ENCODE assay signal across 19 cellular contexts in the genomic region with DNA sequence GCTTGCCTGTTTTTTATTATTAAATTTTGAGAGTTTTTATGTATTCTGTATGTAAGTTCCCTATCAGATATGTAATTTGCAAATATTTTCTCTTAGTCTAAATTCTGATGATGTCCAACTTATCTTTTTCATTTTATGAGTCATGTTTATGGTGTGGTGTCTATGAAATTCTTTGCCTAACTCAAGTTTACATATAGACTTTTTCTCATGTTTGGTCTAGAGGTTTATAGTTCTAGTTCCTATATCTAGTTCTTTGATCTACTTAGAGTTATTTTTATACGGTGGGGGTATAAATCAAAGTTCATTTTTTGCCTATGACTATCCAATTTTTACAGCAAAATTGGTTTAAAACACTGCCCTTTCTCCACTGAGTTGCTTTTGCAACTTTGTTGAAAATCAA. TPM values are rescaled to one million over a fixed set of nuclear protein-coding genes. Genes with fewer than 3 reads are reported as not detected.
DNase-seq lines count a peak whose midpoint lies in the region; ATAC-seq, FAIRE-seq and TF ChIP-seq lines count a peak whose summit lies in the region.
"Had no signal": no experiment of that assay in that cellular context is flagged by ENCODE, and none has a peak within 500 bp of the region (broad histone marks: within the 10 kb centered on the region; RNA-seq: fewer than 3 reads in every experiment).

No MANE protein-coding gene starts in this region.

- no peak overlapping the region for H2AFZ ChIP-seq in mammary epithelial cell (ENCODE audit: low read depth, low read length)

- CTCF ChIA-PET in mammary epithelial cell (lab: Charles Lee; ENCODE audit: low non-redundant PET): no interaction called here

- dilution Hi-C loops in mammary epithelial cell (cut with HindIII; ENCODE audit: low sequenced_read_pairs): no loop called here

- H4K20me1 ChIP-seq in mammary epithelial cell (ENCODE audit: insufficient read depth, low read length): no peaks in the 10 kb centered on the region

- no peak for TF ChIP-seq CTCF in choroid plexus epithelial cell (conservative IDR thresholded peaks at IDR 0.05; ENCODE audit: low read depth, low read length)
- TF ChIP-seq CTCF in pancreas (IDR thresholded peaks at IDR 0.05): no peak
- TF ChIP-seq CTCF in mammary epithelial cell (conservative IDR thresholded peaks at IDR 0.05 in 1 of 2, IDR thresholded peaks at IDR 0.05 in 1 of 2; ENCODE audit: extremely low read depth in 1 of 2, insufficient read depth in 1 of 2, low read depth in 1 of 2, low read length in 2 of 2): no peak

- no TSS peak for BruUV-seq in mammary epithelial cell (replicated peaks; lab: Mats Ljungman, UMichigan)

- H3K79me2 ChIP-seq in mammary epithelial cell (ENCODE audit: insufficient read depth, low read length): no peaks in the 10 kb centered on the region

- in situ Hi-C loops in mammary epithelial cell (cut with MboI; ENCODE audit: low sequenced_read_pairs in 2 of 2): no loop called here

- H3K9me3 ChIP-seq in pancreas (no peaks in the 10 kb centered on the region), mammary epithelial cell (replicated peaks; ENCODE audit: insufficient read depth, low read length) (no peaks in the 10 kb centered on the region)
- H3K9me3 ChIP-seq: HAP-1 had no signal

- H3K36me3 ChIP-seq in pancreas (no peaks in the 10 kb centered on the region), mammary epithelial cell (ENCODE audit: insufficient read depth, low read length) (no peaks in the 10 kb centered on the region)
- H3K36me3 ChIP-seq: HAP-1 had no signal

- ATAC-seq in pancreas: no peak

- H3K27ac ChIP-seq in pancreas (no peak overlapping the region), mammary epithelial cell (ENCODE audit: insufficient read depth, low read depth, low read length) (no peak overlapping the region)

- H3K27me3 ChIP-seq in pancreas (no peaks in the 10 kb centered on the region), mammary epithelial cell (ENCODE audit: insufficient read depth, low read length) (peaks cover 2% of the 10 kb centered on the region)

- DNase-seq in LoVo (ENCODE audit: low spot score) (peak; percentile 50), choroid plexus epithelial cell (ENCODE audit: low read depth) (peak; percentile 13), iris pigment epithelial cell (ENCODE audit: low read depth) (peak; percentile 26), pancreas (no peak), OCI-M2 (lab: John Stamatoyannopoulos, UW; ENCODE audit: unreplicated experiment) (no peak), mammary epithelial cell (no peak), ureter (ENCODE audit: low spot score) (no peak)
- DNase-seq in activated naive CD4-positive, alpha-beta T cell treated with anti-CD3 and anti-CD28 coated beads, Interleukin-2, amount 50 U/mL, for 16 hours: no peak
- DNase-seq: C1 segment of cervical spinal cord; Calu3; CD4-positive, alpha-beta memory T cell; COR-L47; DMS53; DMS79 treated with DMSO at 0.1 percent for 48 hours; GOT3; HFFc6 had no signal

- H3K4me1 ChIP-seq in pancreas (peaks cover 0 to 7% (median 0%) of the 10 kb centered on the region in 3 donors), mammary epithelial cell (ENCODE audit: insufficient read depth, low read length) (no peaks in the 10 kb centered on the region)
- H3K4me1 ChIP-seq: HAP-1 had no signal

- no peak overlapping the region for H3K9ac ChIP-seq in mammary epithelial cell (ENCODE audit: insufficient read depth, low read length)

- peak; percentile 71 for FAIRE-seq in pancreas (lab: Jason Lieb, UNC)
- FAIRE-seq: GM12892, H54 had no signal

- WGBS in pancreas, 2 donors: 47 to 70% methylated on average over 1 of the region's 1 CpG
- WGBS in mammary epithelial cell (ENCODE audit: low coverage, missing lambda C conversion rate): 89% methylated on average over 1 of the region's 1 CpG

- H3K4me2 ChIP-seq in mammary epithelial cell (ENCODE audit: insufficient read depth, low read depth, low read length): no peak overlapping the region

- intact Hi-C loops in pancreas (cut with DNase I): no loop called here
- intact Hi-C loops in mammary epithelial cell (cut with micrococcal nuclease): no loop called here

- H3K4me3 ChIP-seq in choroid plexus epithelial cell (ENCODE audit: low read depth, low read length) (no peak overlapping the region), pancreas (no peak overlapping the region), mammary epithelial cell (replicated peaks in 1 of 3; ENCODE audit: insufficient read depth in 1 of 3, low read depth in 2 of 3, low read length in 3 of 3) (no peak overlapping the region)
- H3K4me3 ChIP-seq: HAP-1 had no signal

RNA-seq across cellular contexts. Expression of gene CCDC7, which starts 26.3 kb away (rescaled TPM):
- total RNA-seq in pancreas: 10 to 100 TPM in 3 of 6 donors, 1 to 10 TPM in 3; 5.2 to 15.8 (median 9.4) TPM
- polyA plus RNA-seq in pancreas: 1 to 10 TPM; 1.8 to 2.3 TPM
- total RNA-seq in mammary epithelial cell: 1 to 10 TPM; 2.7 to 4.2 TPM
- polyA plus RNA-seq in mammary epithelial cell: 0.46 TPM
- polyA minus RNA-seq in mammary epithelial cell: not detected
- total RNA-seq in ureter: 31.7 TPM

Comparison
In these comparisons a context has a peak if more than half of its experiments do, and no peak if none do; other contexts are left out.
1. DNase-seq: peak in LoVo (single experiment), choroid plexus epithelial cell (single experiment) and iris pigment epithelial cell (single experiment); none in pancreas (0 of 6), OCI-M2 (single experiment), mammary epithelial cell (single experiment), ureter (single experiment) and activated naive CD4-positive, alpha-beta T cell treated with anti-CD3 and anti-CD28 coated beads, Interleukin-2, amount 50 U/mL, for 16 hours (single experiment).